Comparison of ENCODE assay signal across 22 cellular contexts in genomic region chr2:238113611-238114010, GRCh38. TPM values are rescaled to one million over a fixed set of nuclear protein-coding genes. Genes with fewer than 3 reads are reported as not detected.
DNase-seq lines count a peak whose midpoint lies in the region; ATAC-seq, FAIRE-seq and TF ChIP-seq lines count a peak whose summit lies in the region.
"Had no signal": no experiment of that assay in that cellular context is flagged by ENCODE, and none has a peak within 500 bp of the region (broad histone marks: within the 10 kb centered on the region; RNA-seq: fewer than 3 reads in every experiment).

No MANE protein-coding gene starts in this region.

- H3K9me3 Mint-ChIP-seq in natural killer cell treated with Interleukin-12 subunit alpha and Interleukin-12 subunit beta and Interleukin-15 and Interleukin-18, amount 100 ng/mL, for 72 hours: no peaks in the 10 kb centered on the region
- H3K9me3 Mint-ChIP-seq in natural killer cell: peaks cover 5 to 7% of the 10 kb centered on the region in 2 donors

- H3K4me3 ChIP-seq in WERI-Rb-1 (ENCODE audit: low read depth, low read length) (no peak overlapping the region), kidney (ENCODE audit: low read length in 2 of 2) (no peak overlapping the region), aorta (ENCODE audit: low read length in 2 of 2) (no peak overlapping the region)
- H3K4me3 ChIP-seq: SK-N-MC had no signal

- no peak overlapping the region for H3K27ac Mint-ChIP-seq in natural killer cell treated with Interleukin-12 subunit alpha and Interleukin-12 subunit beta and Interleukin-15 and Interleukin-18, amount 100 ng/mL, for 72 hours
- no peak overlapping the region for H3K27ac Mint-ChIP-seq in natural killer cell
- H3K27ac Mint-ChIP-seq: IgD-negative memory B cell had no signal

- no peak for TF ChIP-seq CTCF in natural killer cell (IDR thresholded peaks at IDR 0.05)
- TF ChIP-seq CTCF in WERI-Rb-1 (IDR thresholded peaks at IDR 0.05; ENCODE audit: low read depth, low read length): no peak
- no peak for TF ChIP-seq CTCF in kidney (IDR thresholded peaks at IDR 0.05; ENCODE audit: borderline replicate concordance, extremely low read depth, insufficient read depth)

- H3K36me3 ChIP-seq in WERI-Rb-1: no peaks in the 10 kb centered on the region
- H3K36me3 ChIP-seq in kidney (ENCODE audit: control insufficient read depth in 1 of 2, insufficient read depth in 2 of 2, low read length in 2 of 2): no peaks in the 10 kb centered on the region
- H3K36me3 ChIP-seq in aorta (ENCODE audit: control insufficient read depth in 1 of 2, insufficient read depth in 2 of 2, low read length in 1 of 2): no peaks in the 10 kb centered on the region

- H3K9me3 ChIP-seq in WERI-Rb-1 (ENCODE audit: severe bottlenecking): peaks cover 8% of the 10 kb centered on the region
- H3K9me3 ChIP-seq in kidney (ENCODE audit: control insufficient read depth in 1 of 2, low read length in 2 of 2): peaks cover 0 to 3% of the 10 kb centered on the region in 2 donors
- H3K9me3 ChIP-seq in aorta (ENCODE audit: control insufficient read depth, low read length): no peaks in the 10 kb centered on the region

- 90 to 94% methylated on average over 13 of the region's 13 CpGs for WGBS in aorta, 2 donors

- no peaks in the 10 kb centered on the region for H3K27me3 ChIP-seq in WERI-Rb-1 (ENCODE audit: insufficient read depth, low read depth, severe bottlenecking)
- no peaks in the 10 kb centered on the region for H3K27me3 ChIP-seq in aorta (ENCODE audit: control insufficient read depth in 1 of 2, insufficient read depth in 2 of 2, low read length in 1 of 2)

- H3K27ac ChIP-seq in WERI-Rb-1: no peak overlapping the region
- no peak overlapping the region for H3K27ac ChIP-seq in kidney (ENCODE audit: low read depth in 2 of 2, low read length in 2 of 2)
- H3K27ac ChIP-seq in aorta (ENCODE audit: low read depth in 1 of 2, low read length in 2 of 2): no peak overlapping the region
- H3K27ac ChIP-seq: SK-N-MC had no signal

- H3K36me3 Mint-ChIP-seq in natural killer cell treated with Interleukin-12 subunit alpha and Interleukin-12 subunit beta and Interleukin-15 and Interleukin-18, amount 100 ng/mL, for 72 hours: peaks cover 12% of the 10 kb centered on the region
- peaks cover 11% of the 10 kb centered on the region for H3K36me3 Mint-ChIP-seq in natural killer cell

- H3K4me1 ChIP-seq in kidney (ENCODE audit: control insufficient read depth in 1 of 2, insufficient read depth in 1 of 2, low read depth in 1 of 2, low read length in 2 of 2): no peaks in the 10 kb centered on the region
- no peaks in the 10 kb centered on the region for H3K4me1 ChIP-seq in aorta (ENCODE audit: control insufficient read depth in 1 of 2, insufficient read depth in 2 of 2, low read length in 2 of 2)

- H3K4me1 Mint-ChIP-seq in natural killer cell treated with Interleukin-12 subunit alpha and Interleukin-12 subunit beta and Interleukin-15 and Interleukin-18, amount 100 ng/mL, for 72 hours (ENCODE audit: low read depth in 2 of 2): peaks cover 0 to 2% of the 10 kb centered on the region in 2 donors
- H3K4me1 Mint-ChIP-seq in natural killer cell: peaks cover 0 to 6% of the 10 kb centered on the region in 2 donors

- DNase-seq in natural killer cell treated with Interleukin-12 subunit alpha and Interleukin-12 subunit beta and Interleukin-15 and Interleukin-18, amount 100 ng/mL, for 72 hours (ENCODE audit: low spot score): peak; percentile 51
- DNase-seq in natural killer cell (no peak), WERI-Rb-1 (peak; percentile 3), kidney (peak; percentile 31), aorta (peak; percentile 25 to 35), AML-193 (lab: John Stamatoyannopoulos, UW) (no peak)
- DNase-seq in activated T-cell treated with anti-CD3 and anti-CD28 coated beads, Interleukin-2, amount 50 U/mL, for 48 hours: no peak
- DNase-seq: ACHN, COR-L47, DMS 273 treated with DMSO at 0.1 percent for 48 hours, HCEC 1CT, MM.1S, NCI-H1105, NCI-H1694, NCI-H2081 treated with DMSO at 0.1 percent for 48 hours, SHP77 had no signal

- H3K4me3 Mint-ChIP-seq in natural killer cell treated with Interleukin-12 subunit alpha and Interleukin-12 subunit beta and Interleukin-15 and Interleukin-18, amount 100 ng/mL, for 72 hours: no peak overlapping the region
- no peak overlapping the region for H3K4me3 Mint-ChIP-seq in natural killer cell
- H3K4me3 Mint-ChIP-seq: IgD-negative memory B cell had no signal

- H3K27me3 Mint-ChIP-seq in natural killer cell treated with Interleukin-12 subunit alpha and Interleukin-12 subunit beta and Interleukin-15 and Interleukin-18, amount 100 ng/mL, for 72 hours: peaks cover 0 to 8% of the 10 kb centered on the region in 2 donors
- peaks cover 7 to 11% of the 10 kb centered on the region in 2 donors for H3K27me3 Mint-ChIP-seq in natural killer cell (ENCODE audit: low read depth in 2 of 2)

- FAIRE-seq in kidney (lab: Jason Lieb, UNC): no peak
- FAIRE-seq: G401.6, HTR-8/SVneo had no signal

- ATAC-seq in natural killer cell treated with Interleukin-12 subunit alpha and Interleukin-12 subunit beta and Interleukin-15 and Interleukin-18, amount 100 ng/mL, for 72 hours: no peak
- no peak for ATAC-seq in natural killer cell
- no peak for ATAC-seq in aorta (ENCODE audit: low FRiP score)
- ATAC-seq in HG02610 (IDR thresholded peaks at IDR 0.05; ENCODE audit: unreplicated experiment): no peak
- ATAC-seq: Panc1 had no signal

- intact Hi-C loops in natural killer cell (cut with micrococcal nuclease): no loop called here
- intact Hi-C loops in kidney (cut with DNase I): no loop called here
- intact Hi-C loops in aorta (cut with DNase I): no loop called here

- no peak overlapping the region for H3K9ac ChIP-seq in kidney (ENCODE audit: low read length in 2 of 2)

RNA-seq across cellular contexts. Expression of gene ESPNL, which starts 13.5 kb away (rescaled TPM):
- total RNA-seq in natural killer cell treated with Interleukin-12 subunit alpha and Interleukin-12 subunit beta and Interleukin-15 and Interleukin-18, amount 100 ng/mL, for 72 hours: under 1 TPM in 1 of 2 donors, not detected in 1; 0.19 TPM
- total RNA-seq in natural killer cell (not detected), kidney (2.7 TPM), aorta (not detected)
- polyA plus RNA-seq in kidney (ENCODE audit: insufficient read depth, low read depth, low replicate concordance) (0.28 TPM), aorta (under 1 TPM in 1 of 2 donors, not detected in 1; 0.20 TPM)

RNA-seq across cellular contexts. Expression of gene KLHL30, which starts 24.9 kb away (rescaled TPM):
- not detected for total RNA-seq in natural killer cell treated with Interleukin-12 subunit alpha and Interleukin-12 subunit beta and Interleukin-15 and Interleukin-18, amount 100 ng/mL, for 72 hours
- total RNA-seq in natural killer cell (not detected), kidney (5.7 TPM), aorta (1 to 10 TPM; 8.8 to 9.0 TPM)
- polyA plus RNA-seq in kidney (ENCODE audit: insufficient read depth, low read depth, low replicate concordance) (0.24 TPM), aorta (1 to 10 TPM; 3.5 to 4.6 TPM)
- polyA plus RNA-seq: IgD-negative memory B cell had no signal

RNA-seq across cellular contexts. Expression of gene ERFE, which starts 45.2 kb away (rescaled TPM):
- total RNA-seq in natural killer cell treated with Interleukin-12 subunit alpha and Interleukin-12 subunit beta and Interleukin-15 and Interleukin-18, amount 100 ng/mL, for 72 hours: 1 to 10 TPM in 1 of 2 donors, under 1 TPM in 1; 0.20 to 3.8 TPM
- total RNA-seq in natural killer cell: 1 to 10 TPM in 2 of 3 donors, under 1 TPM in 1; 0.33 to 4.8 (median 4.3) TPM
- 61.4 TPM for total RNA-seq in kidney
- 1.6 TPM for polyA plus RNA-seq in kidney (ENCODE audit: insufficient read depth, low read depth, low replicate concordance)
- 1 to 10 TPM in 1 of 2 donors, under 1 TPM in 1; 0.96 to 2.5 TPM for total RNA-seq in aorta
- polyA plus RNA-seq in aorta: 1 to 10 TPM in 1 of 2 donors, not detected in 1; 2.8 TPM
- polyA plus RNA-seq: IgD-negative memory B cell had no signal

RNA-seq across cellular contexts. Expression of gene SCLY, which starts 52.8 kb away (rescaled TPM):
- total RNA-seq in natural killer cell treated with Interleukin-12 subunit alpha and Interleukin-12 subunit beta and Interleukin-15 and Interleukin-18, amount 100 ng/mL, for 72 hours: 10 to 100 TPM; 46.5 to 99.5 TPM
- total RNA-seq in natural killer cell (10 to 100 TPM; 16.3 to 24.6 (median 20.1) TPM), kidney (18.3 TPM), aorta (10 to 100 TPM; 14.1 to 15.4 TPM)
- polyA plus RNA-seq in kidney (ENCODE audit: insufficient read depth, low read depth, low replicate concordance) (21.9 TPM), aorta (10 to 100 TPM in 1 of 2 donors, 1 to 10 TPM in 1; 6.3 to 11.1 TPM)

Comparison
In these comparisons a context has a peak if more than half of its experiments do, and no peak if none do; other contexts are left out.
1. DNase-seq: peak in natural killer cell treated with Interleukin-12 subunit alpha and Interleukin-12 subunit beta and Interleukin-15 and Interleukin-18, amount 100 ng/mL, for 72 hours (single experiment), WERI-Rb-1 (single experiment), kidney (single experiment) and aorta (2 of 2); none in natural killer cell (single experiment), AML-193 (0 of 2) and activated T-cell treated with anti-CD3 and anti-CD28 coated beads, Interleukin-2, amount 50 U/mL, for 48 hours (0 of 2).
2. RNA of gene ERFE, which starts 45.2 kb away (total RNA-seq): 61.4 TPM in kidney (single experiment); 0.33 to 4.8 TPM in natural killer cell, 0.20 to 3.8 TPM in natural killer cell treated with Interleukin-12 subunit alpha and Interleukin-12 subunit beta and Interleukin-15 and Interleukin-18, amount 100 ng/mL, for 72 hours and 0.96 to 2.5 TPM in aorta; every median in the first group is over 10 times any median in the second.